8 cellular contexts compared by ENCODE assay signal in genomic region chr2:169109502-169110409, GRCh38. TPM values are rescaled to one million over a fixed set of nuclear protein-coding genes. Genes with fewer than 3 reads are reported as not detected.
DNase-seq lines count a peak whose midpoint lies in the region; ATAC-seq and TF ChIP-seq lines count a peak whose summit lies in the region.

No MANE protein-coding gene starts in this region.

- no peak overlapping the region for H3K9ac ChIP-seq in Loucy (ENCODE audit: low read depth, low read length, poor library complexity, severe bottlenecking)

- no peaks in the 10 kb centered on the region for H4K20me1 ChIP-seq in Loucy (ENCODE audit: insufficient read depth, low read length, poor library complexity, severe bottlenecking)

- H2AFZ ChIP-seq in Loucy (ENCODE audit: low read length), result peak overlapping the region; percentile 79

- no peaks in the 10 kb centered on the region for H3K9me3 ChIP-seq in CD8-positive, alpha-beta memory T cell (ENCODE audit: low read length)
- no peaks in the 10 kb centered on the region for H3K9me3 ChIP-seq in Loucy (ENCODE audit: insufficient read depth, low read depth, low read length)
- H3K9me3 ChIP-seq in heart left ventricle, result no peaks in the 10 kb centered on the region
- H3K9me3 ChIP-seq in aorta (ENCODE audit: control insufficient read depth, low read length), result no peaks in the 10 kb centered on the region

- DNase-seq in CD8-positive, alpha-beta memory T cell, result peak; percentile 56 to 83 (median 65)
- DNase-seq in SKM-1 (lab: John Stamatoyannopoulos, UW; ENCODE audit: unreplicated experiment) (peak; percentile 42), heart left ventricle (peak; percentile 63 to 81 (median 73)), progenitor cell of endocrine pancreas (ENCODE audit: low spot score, unreplicated experiment) (peak; percentile 77), aorta (peak; percentile 79 to 83)
- DNase-seq in activated naive CD8-positive, alpha-beta T cell treated with anti-CD3 and anti-CD28 coated beads, Interleukin-2, amount 10 ng/mL, durations not matched to agents 7 days and 5 days, result peak; percentile 67

- peaks cover 4% of the 10 kb centered on the region for H3K27me3 ChIP-seq in CD8-positive, alpha-beta memory T cell (ENCODE audit: insufficient read depth, low read length, poor library complexity, severe bottlenecking)
- H3K27me3 ChIP-seq in Loucy (ENCODE audit: insufficient read depth, low read length, poor library complexity, severe bottlenecking), result no peaks in the 10 kb centered on the region
- no peaks in the 10 kb centered on the region for H3K27me3 ChIP-seq in heart left ventricle
- H3K27me3 ChIP-seq in aorta (ENCODE audit: control insufficient read depth in 1 of 2, insufficient read depth in 2 of 2, low read length in 1 of 2), result peaks cover 0 to 3% of the 10 kb centered on the region in 2 donors

- WGBS in heart left ventricle, 4 donors, result 44 to 47% (median 46%) methylated on average over 21 of the region's 21 CpGs
- 45 to 49% methylated on average over 21 of the region's 21 CpGs for WGBS in aorta, 2 donors

- peaks cover 41 to 50% (median 47%) of the 10 kb centered on the region in 3 donors for H3K4me1 Mint-ChIP-seq in CD8-positive, alpha-beta memory T cell
- peaks cover 41% of the 10 kb centered on the region for H3K4me1 Mint-ChIP-seq in activated naive CD8-positive, alpha-beta T cell treated with anti-CD3 and anti-CD28 coated beads, Interleukin-2, amount 10 ng/mL, durations not matched to agents 7 days and 5 days
- H3K4me1 Mint-ChIP-seq in progenitor cell of endocrine pancreas (ENCODE audit: low read depth), result no peaks in the 10 kb centered on the region

- peaks cover 52% of the 10 kb centered on the region for H3K4me1 ChIP-seq in CD8-positive, alpha-beta memory T cell (ENCODE audit: insufficient read depth, low read length)
- peaks cover 57% of the 10 kb centered on the region for H3K4me1 ChIP-seq in Loucy (ENCODE audit: insufficient read depth, low read length, poor library complexity, severe bottlenecking)
- H3K4me1 ChIP-seq in heart left ventricle, result peaks cover 0 to 49% (median 0%) of the 10 kb centered on the region in 12 donors
- H3K4me1 ChIP-seq in aorta (ENCODE audit: control insufficient read depth in 1 of 2, insufficient read depth in 2 of 2, low read length in 2 of 2), result no peaks in the 10 kb centered on the region

- TF ChIP-seq POLR2A in heart left ventricle (IDR thresholded peaks at IDR 0.05), result no peak

- peaks cover 0 to 7% of the 10 kb centered on the region in 2 donors for H3K27me3 Mint-ChIP-seq in CD8-positive, alpha-beta memory T cell
- no peaks in the 10 kb centered on the region for H3K27me3 Mint-ChIP-seq in activated naive CD8-positive, alpha-beta T cell treated with anti-CD3 and anti-CD28 coated beads, Interleukin-2, amount 10 ng/mL, durations not matched to agents 7 days and 5 days
- H3K27me3 Mint-ChIP-seq in progenitor cell of endocrine pancreas, result peaks cover 24% of the 10 kb centered on the region

- H3K9me2 ChIP-seq in Loucy (replicated peaks; ENCODE audit: low read depth, low read length), result no peaks in the 10 kb centered on the region

- no peak overlapping the region for H3K4me3 ChIP-seq in CD8-positive, alpha-beta memory T cell (ENCODE audit: low read length)
- H3K4me3 ChIP-seq in Loucy (ENCODE audit: low read length, poor library complexity, severe bottlenecking) (no peak overlapping the region), heart left ventricle (no peak overlapping the region), aorta (ENCODE audit: low read length in 2 of 2) (no peak overlapping the region)

- H3K4me2 ChIP-seq in Loucy (ENCODE audit: low read depth, low read length, poor library complexity, severe bottlenecking), result peak overlapping the region; percentile 33

- CTCF ChIA-PET in CD8-positive, alpha-beta memory T cell (lab: Charles Lee), result interaction anchor here (0.8 to 8.0 kb wide), 20 partner anchors 10 to 147 kb away, joined by 3 to 147 read pairs (median 6); no protein-coding TSS in a partner anchor

- H3K9me3 Mint-ChIP-seq in CD8-positive, alpha-beta memory T cell, result no peaks in the 10 kb centered on the region
- H3K9me3 Mint-ChIP-seq in activated naive CD8-positive, alpha-beta T cell treated with anti-CD3 and anti-CD28 coated beads, Interleukin-2, amount 10 ng/mL, durations not matched to agents 7 days and 5 days, result no peaks in the 10 kb centered on the region
- H3K9me3 Mint-ChIP-seq in progenitor cell of endocrine pancreas (ENCODE audit: low read depth), result no peaks in the 10 kb centered on the region

- H3K79me2 ChIP-seq in Loucy (ENCODE audit: insufficient read depth, low read length), result no peaks in the 10 kb centered on the region

- peak overlapping the region in 5 of 8 donors; percentile 53 to 70 (median 61) for H3K27ac Mint-ChIP-seq in CD8-positive, alpha-beta memory T cell
- H3K27ac Mint-ChIP-seq in activated naive CD8-positive, alpha-beta T cell treated with anti-CD3 and anti-CD28 coated beads, Interleukin-2, amount 10 ng/mL, durations not matched to agents 7 days and 5 days, result no peak overlapping the region
- H3K27ac Mint-ChIP-seq in progenitor cell of endocrine pancreas, result no peak overlapping the region

- no peaks in the 10 kb centered on the region for H3K36me3 ChIP-seq in CD8-positive, alpha-beta memory T cell (ENCODE audit: insufficient read depth, low read length)
- no peaks in the 10 kb centered on the region for H3K36me3 ChIP-seq in Loucy (ENCODE audit: insufficient read depth, low read length)
- H3K36me3 ChIP-seq in heart left ventricle, result no peaks in the 10 kb centered on the region
- no peaks in the 10 kb centered on the region for H3K36me3 ChIP-seq in aorta (ENCODE audit: control insufficient read depth in 1 of 2, insufficient read depth in 2 of 2, low read length in 1 of 2)

- no peaks in the 10 kb centered on the region for H3K36me3 Mint-ChIP-seq in CD8-positive, alpha-beta memory T cell
- H3K36me3 Mint-ChIP-seq in activated naive CD8-positive, alpha-beta T cell treated with anti-CD3 and anti-CD28 coated beads, Interleukin-2, amount 10 ng/mL, durations not matched to agents 7 days and 5 days, result peaks cover 1% of the 10 kb centered on the region
- no peaks in the 10 kb centered on the region for H3K36me3 Mint-ChIP-seq in progenitor cell of endocrine pancreas (ENCODE audit: insufficient read depth)

- TF ChIP-seq CTCF in Loucy (conservative IDR thresholded peaks at IDR 0.05; ENCODE audit: low read length) (peak; percentile 97), heart left ventricle (IDR thresholded peaks at IDR 0.05) (peak; percentile 67 to 90 (median 80)), progenitor cell of endocrine pancreas (IDR thresholded peaks at IDR 0.05; ENCODE audit: unreplicated experiment) (peak; percentile 94)

- H3F3A ChIP-seq in Loucy (ENCODE audit: low read depth), result peaks cover 12% of the 10 kb centered on the region

- H3K4me3 Mint-ChIP-seq in CD8-positive, alpha-beta memory T cell, result peak overlapping the region in 2 of 7 donors; percentile 52 to 82
- no peak overlapping the region for H3K4me3 Mint-ChIP-seq in activated naive CD8-positive, alpha-beta T cell treated with anti-CD3 and anti-CD28 coated beads, Interleukin-2, amount 10 ng/mL, durations not matched to agents 7 days and 5 days
- H3K4me3 Mint-ChIP-seq in progenitor cell of endocrine pancreas (ENCODE audit: low read depth), result no peak overlapping the region

- intact Hi-C loops in heart left ventricle (cut with DNase I), result loop anchor here in 8 of 10 donors (1.0 to 10.0 kb wide), 11 partner anchors 31 to 285 kb away; no protein-coding TSS in a partner anchor
- intact Hi-C loops in aorta (cut with DNase I), result loop anchor here in 1 of 2 donors (5.0 to 10.0 kb wide), 3 partner anchors 113 to 285 kb away; no protein-coding TSS in a partner anchor

- ATAC-seq in GM21515 (IDR thresholded peaks at IDR 0.05; ENCODE audit: unreplicated experiment), result peak; percentile 49
- no peak for ATAC-seq in activated naive CD8-positive, alpha-beta T cell treated with anti-CD3 and anti-CD28 coated beads, Interleukin-2, amount 10 ng/mL, durations not matched to agents 7 days and 5 days (ENCODE audit: low read depth)
- ATAC-seq in heart left ventricle, result peak; percentile 75 to 92 (median 84)
- ATAC-seq in aorta (ENCODE audit: low FRiP score), result peak; percentile 72

- POLR2A ChIA-PET in CD8-positive, alpha-beta memory T cell (lab: Charles Lee), result no interaction called here
- POLR2A ChIA-PET in activated naive CD8-positive, alpha-beta T cell treated with anti-CD3 and anti-CD28 coated beads, Interleukin-2, amount 10 ng/mL, durations not matched to agents 7 days and 5 days (lab: Charles Lee), result no interaction called here

- no peak overlapping the region for H3K27ac ChIP-seq in CD8-positive, alpha-beta memory T cell (ENCODE audit: low read depth, low read length)
- no peak overlapping the region for H3K27ac ChIP-seq in heart left ventricle
- no peak overlapping the region for H3K27ac ChIP-seq in aorta (ENCODE audit: low read depth in 1 of 2, low read length in 2 of 2)

RNA-seq across cellular contexts. Expression of gene DHRS9, which starts 40.4 kb away (rescaled TPM):
- total RNA-seq in CD8-positive, alpha-beta memory T cell, result under 1 TPM; 0.20 to 0.37 TPM
- not detected for polyA plus RNA-seq in CD8-positive, alpha-beta memory T cell
- under 1 TPM; 0.34 to 0.36 TPM for total RNA-seq in activated naive CD8-positive, alpha-beta T cell treated with anti-CD3 and anti-CD28 coated beads, Interleukin-2, amount 10 ng/mL, durations not matched to agents 7 days and 5 days
- total RNA-seq in heart left ventricle, result 10 to 100 TPM in 1 of 9 donors, 1 to 10 TPM in 7, under 1 TPM in 1; 0.81 to 24.8 (median 1.9) TPM
- 10 to 100 TPM in 1 of 2 donors, 1 to 10 TPM in 1; 1.7 to 30.9 TPM for polyA plus RNA-seq in heart left ventricle
- total RNA-seq in progenitor cell of endocrine pancreas, result not detected in 2 replicates
- total RNA-seq in aorta, result 1 to 10 TPM in 1 of 2 donors, under 1 TPM in 1; 0.52 to 3.1 TPM
- polyA plus RNA-seq in aorta, result 1 to 10 TPM in 1 of 2 donors, under 1 TPM in 1; 1.00 to 1.9 TPM

Comparison
In these comparisons a context has a peak if more than half of its experiments do, and no peak if none do; other contexts are left out.
1. H3K27ac Mint-ChIP-seq: peak in CD8-positive, alpha-beta memory T cell (5 of 8); none in activated naive CD8-positive, alpha-beta T cell treated with anti-CD3 and anti-CD28 coated beads, Interleukin-2, amount 10 ng/mL, durations not matched to agents 7 days and 5 days (single experiment) and progenitor cell of endocrine pancreas (single experiment).
2. Peak in every context shown above with its lines, with median percentiles within 50 percentile points of each other: DNase-seq and CTCF ChIP-seq.